ENCODE assay signal across 21 cellular contexts in genomic region chr19:43501661-43502418, GRCh38. TPM values are rescaled to one million over a fixed set of nuclear protein-coding genes. Genes with fewer than 3 reads are reported as not detected.
DNase-seq lines count a peak whose midpoint lies in the region; ATAC-seq, FAIRE-seq and TF ChIP-seq lines count a peak whose summit lies in the region.
"Had no signal": no experiment of that assay in that cellular context is flagged by ENCODE, and none has a peak within 500 bp of the region (broad histone marks: within the 10 kb centered on the region; RNA-seq: fewer than 3 reads in every experiment).

No MANE protein-coding gene starts in this region.

- H3K9me3 Mint-ChIP-seq in activated naive CD8-positive, alpha-beta T cell treated with anti-CD3 and anti-CD28 coated beads, Interleukin-2, amount 10 ng/mL, durations not matched to agents 7 days and 5 days: no peaks in the 10 kb centered on the region
- H3K9me3 Mint-ChIP-seq in activated naive CD8-positive, alpha-beta T cell treated with anti-CD3 and anti-CD28 coated beads for 36 hours: no peaks in the 10 kb centered on the region
- H3K9me3 Mint-ChIP-seq in type B pancreatic cell: no peaks in the 10 kb centered on the region
- H3K9me3 Mint-ChIP-seq: activated CD8-positive, alpha-beta T cell treated with anti-CD3 and anti-CD28 coated beads for 36 hours; activated T-cell treated with anti-CD3 and anti-CD28 coated beads, Interleukin-2, amount 50 U/mL, for 72 hours; stimulated activated naive B cell treated with anti-CD40 and anti-IgM and Interleukin-4, amounts not matched to agents 10 μg/mL and 1 μg/mL and 100 μg/mL, for 72 hours had no signal

- WGBS in pancreas, 2 donors: 88 to 90% methylated on average over 43 of the region's 43 CpGs

- H3K9me3 ChIP-seq in pancreas: no peaks in the 10 kb centered on the region
- H3K9me3 ChIP-seq: transverse colon had no signal

- H3K4me3 ChIP-seq in dorsolateral prefrontal cortex (peak overlapping the region in 35 of 59 donors; percentile 0 to 92 (median 20)), pancreas (no peak overlapping the region)

- no peaks in the 10 kb centered on the region for H3K27me3 Mint-ChIP-seq in activated naive CD8-positive, alpha-beta T cell treated with anti-CD3 and anti-CD28 coated beads, Interleukin-2, amount 10 ng/mL, durations not matched to agents 7 days and 5 days
- H3K27me3 Mint-ChIP-seq in activated naive CD8-positive, alpha-beta T cell treated with anti-CD3 and anti-CD28 coated beads for 36 hours: no peaks in the 10 kb centered on the region
- no peaks in the 10 kb centered on the region for H3K27me3 Mint-ChIP-seq in type B pancreatic cell
- H3K27me3 Mint-ChIP-seq: activated CD8-positive, alpha-beta T cell treated with anti-CD3 and anti-CD28 coated beads for 36 hours; stimulated activated naive B cell treated with anti-CD40 and anti-IgM and Interleukin-4, amounts not matched to agents 10 μg/mL and 1 μg/mL and 100 μg/mL, for 72 hours had no signal

- peak overlapping the region in 3 of 59 donors; percentile 14 to 38 (median 20) for H3K27ac ChIP-seq in dorsolateral prefrontal cortex
- no peak overlapping the region for H3K27ac ChIP-seq in pancreas
- H3K27ac ChIP-seq: C4-2B, transverse colon, WERI-Rb-1 had no signal

- no peak overlapping the region for H3K27ac Mint-ChIP-seq in activated naive CD8-positive, alpha-beta T cell treated with anti-CD3 and anti-CD28 coated beads, Interleukin-2, amount 10 ng/mL, durations not matched to agents 7 days and 5 days
- no peak overlapping the region for H3K27ac Mint-ChIP-seq in activated naive CD8-positive, alpha-beta T cell treated with anti-CD3 and anti-CD28 coated beads for 36 hours
- peak overlapping the region; percentile 46 for H3K27ac Mint-ChIP-seq in type B pancreatic cell
- H3K27ac Mint-ChIP-seq: activated CD8-positive, alpha-beta T cell treated with anti-CD3 and anti-CD28 coated beads for 36 hours; activated T-cell treated with anti-CD3 and anti-CD28 coated beads, Interleukin-2, amount 50 U/mL, for 72 hours; stimulated activated naive B cell treated with anti-CD40 and anti-IgM and Interleukin-4, amounts not matched to agents 10 μg/mL and 1 μg/mL and 100 μg/mL, for 72 hours had no signal

- no peak for ATAC-seq in activated naive CD8-positive, alpha-beta T cell treated with anti-CD3 and anti-CD28 coated beads, Interleukin-2, amount 10 ng/mL, durations not matched to agents 7 days and 5 days (ENCODE audit: low read depth)
- ATAC-seq in pancreas: no peak
- ATAC-seq: activated CD8-positive, alpha-beta T cell treated with anti-CD3 and anti-CD28 coated beads for 36 hours; activated T-cell treated with anti-CD3 and anti-CD28 coated beads, Interleukin-2, amount 50 U/mL, for 72 hours; stimulated activated naive B cell treated with anti-CD40 and anti-IgM and Interleukin-4, amounts not matched to agents 10 μg/mL and 1 μg/mL and 100 μg/mL, for 72 hours had no signal

- peaks cover 0 to 4% (median 0%) of the 10 kb centered on the region in 3 donors for H3K4me1 ChIP-seq in pancreas

- peaks cover 5% of the 10 kb centered on the region for H3K36me3 Mint-ChIP-seq in activated naive CD8-positive, alpha-beta T cell treated with anti-CD3 and anti-CD28 coated beads, Interleukin-2, amount 10 ng/mL, durations not matched to agents 7 days and 5 days
- peaks cover 14% of the 10 kb centered on the region for H3K36me3 Mint-ChIP-seq in activated naive CD8-positive, alpha-beta T cell treated with anti-CD3 and anti-CD28 coated beads for 36 hours
- peaks cover 25% of the 10 kb centered on the region for H3K36me3 Mint-ChIP-seq in type B pancreatic cell

- POLR2A ChIA-PET in activated naive CD8-positive, alpha-beta T cell treated with anti-CD3 and anti-CD28 coated beads, Interleukin-2, amount 10 ng/mL, durations not matched to agents 7 days and 5 days (lab: Charles Lee): interaction anchor here (3.9 kb wide), 1 partner anchor 37 kb away, joined by 26 read pairs; the partner anchor contains the start of gene LYPD3

- no peak for DNase-seq in activated naive CD8-positive, alpha-beta T cell treated with anti-CD3 and anti-CD28 coated beads, Interleukin-2, amount 10 ng/mL, durations not matched to agents 7 days and 5 days
- DNase-seq in activated naive CD8-positive, alpha-beta T cell treated with anti-CD3 and anti-CD28 coated beads for 36 hours: no peak
- DNase-seq in dorsolateral prefrontal cortex (no peak), left kidney (ENCODE audit: low read depth, low spot score) (peak; percentile 77), type B pancreatic cell (ENCODE audit: extremely low spot score, unreplicated experiment) (no peak), pancreas (no peak), NCI-H2081 treated with DMSO at 0.1 percent for 48 hours (lab: John Stamatoyannopoulos, UW) (no peak), GM13976 (ENCODE audit: low spot score) (no peak)
- DNase-seq: activated CD8-positive, alpha-beta T cell treated with anti-CD3 and anti-CD28 coated beads for 36 hours; activated T-cell treated with anti-CD3 and anti-CD28 coated beads, Interleukin-2, amount 50 U/mL, for 72 hours; central memory CD4-positive, alpha-beta T cell; DMS79; NCI-H187 treated with DMSO at 0.1 percent for 48 hours; SHP77; stimulated activated naive B cell treated with anti-CD40 and anti-IgM and Interleukin-4, amounts not matched to agents 10 μg/mL and 1 μg/mL and 100 μg/mL, for 72 hours; transverse colon; WERI-Rb-1 had no signal

- peaks cover 0 to 2% (median 0%) of the 10 kb centered on the region in 3 donors for H3K36me3 ChIP-seq in pancreas

- no peak for FAIRE-seq in pancreas (lab: Jason Lieb, UNC)
- FAIRE-seq: HTR-8/SVneo had no signal

- H3K4me3 Mint-ChIP-seq in activated naive CD8-positive, alpha-beta T cell treated with anti-CD3 and anti-CD28 coated beads, Interleukin-2, amount 10 ng/mL, durations not matched to agents 7 days and 5 days: peak overlapping the region; percentile 5
- H3K4me3 Mint-ChIP-seq in activated naive CD8-positive, alpha-beta T cell treated with anti-CD3 and anti-CD28 coated beads for 36 hours: no peak overlapping the region
- H3K4me3 Mint-ChIP-seq in type B pancreatic cell: peak overlapping the region; percentile 99
- H3K4me3 Mint-ChIP-seq: activated T-cell treated with anti-CD3 and anti-CD28 coated beads, Interleukin-2, amount 50 U/mL, for 72 hours; stimulated activated naive B cell treated with anti-CD40 and anti-IgM and Interleukin-4, amounts not matched to agents 10 μg/mL and 1 μg/mL and 100 μg/mL, for 72 hours had no signal

- TF ChIP-seq CTCF in dorsolateral prefrontal cortex (IDR thresholded peaks at IDR 0.05 in 54 of 56, conservative IDR thresholded peaks at IDR 0.05 in 2 of 56; ENCODE audit: low read depth in 1 of 56, partially characterized antibody in 56 of 56) (no peak), type B pancreatic cell (conservative IDR thresholded peaks at IDR 0.05) (no peak), pancreas (IDR thresholded peaks at IDR 0.05) (no peak), GM13976 (IDR thresholded peaks at IDR 0.05; ENCODE audit: borderline replicate concordance, control extremely low read depth, extremely low read depth, insufficient read depth, missing control alignments) (no peak)

- H3K27me3 ChIP-seq in dorsolateral prefrontal cortex: no peaks in the 10 kb centered on the region
- no peaks in the 10 kb centered on the region for H3K27me3 ChIP-seq in pancreas
- H3K27me3 ChIP-seq: transverse colon had no signal

- in situ Hi-C loops in GM13976 (cut with MboI; ENCODE audit: low sequenced_read_pairs, unreplicated experiment): no loop called here

- H3K4me1 Mint-ChIP-seq in activated naive CD8-positive, alpha-beta T cell treated with anti-CD3 and anti-CD28 coated beads, Interleukin-2, amount 10 ng/mL, durations not matched to agents 7 days and 5 days: peaks cover 17% of the 10 kb centered on the region
- H3K4me1 Mint-ChIP-seq in activated naive CD8-positive, alpha-beta T cell treated with anti-CD3 and anti-CD28 coated beads for 36 hours: peaks cover 22% of the 10 kb centered on the region
- peaks cover 35% of the 10 kb centered on the region for H3K4me1 Mint-ChIP-seq in type B pancreatic cell (ENCODE audit: unreplicated experiment)

- intact Hi-C loops in dorsolateral prefrontal cortex (cut with DNase I) (loop anchor here (5.0 kb wide), 2 partner anchors 35 to 55 kb away; partner anchors contain the start of gene LYPD3 (in 1 of the 2)), pancreas (cut with DNase I) (no loop called here)

RNA-seq across cellular contexts. Expression of gene PHLDB3, which starts 2.7 kb away (rescaled TPM):
- total RNA-seq in activated naive CD8-positive, alpha-beta T cell treated with anti-CD3 and anti-CD28 coated beads, Interleukin-2, amount 10 ng/mL, durations not matched to agents 7 days and 5 days: 10 to 100 TPM; 19.8 to 22.1 TPM
- total RNA-seq in activated naive CD8-positive, alpha-beta T cell treated with anti-CD3 and anti-CD28 coated beads for 36 hours: 10 to 100 TPM; 12.7 to 13.1 TPM
- total RNA-seq in dorsolateral prefrontal cortex: 10 to 100 TPM in 65 of 120 experiments, 1 to 10 TPM in 55; 4.6 to 20.8 (median 10.2) TPM
- 37.9 and 114 TPM in 2 replicates for total RNA-seq in type B pancreatic cell (ENCODE audit: low replicate concordance)
- total RNA-seq in pancreas: 10 to 100 TPM in 2 of 6 donors, 1 to 10 TPM in 4; 7.2 to 12.8 (median 9.5) TPM
- 10 to 100 TPM; 22.3 to 33.7 TPM for polyA plus RNA-seq in pancreas

RNA-seq across cellular contexts. Expression of gene ETHE1, which starts 25.2 kb away (rescaled TPM):
- total RNA-seq in activated naive CD8-positive, alpha-beta T cell treated with anti-CD3 and anti-CD28 coated beads, Interleukin-2, amount 10 ng/mL, durations not matched to agents 7 days and 5 days: 10 to 100 TPM; 57.1 to 61.1 TPM
- 10 to 100 TPM; 41.5 to 44.8 TPM for total RNA-seq in activated naive CD8-positive, alpha-beta T cell treated with anti-CD3 and anti-CD28 coated beads for 36 hours
- 10 to 100 TPM; 12.3 to 24.7 (median 17.2) TPM for total RNA-seq in dorsolateral prefrontal cortex
- 57.3 and 116 TPM in 2 replicates for total RNA-seq in type B pancreatic cell (ENCODE audit: low replicate concordance)
- total RNA-seq in pancreas: 10 to 100 TPM in 5 of 6 donors, 1 to 10 TPM in 1; 8.7 to 21.3 (median 15.9) TPM
- polyA plus RNA-seq in pancreas: 10 to 100 TPM; 13.6 to 17.3 TPM

RNA-seq across cellular contexts. Expression of gene ZNF575, which starts 31.1 kb away (rescaled TPM):
- 1 to 10 TPM; 3.9 to 4.6 TPM for total RNA-seq in activated naive CD8-positive, alpha-beta T cell treated with anti-CD3 and anti-CD28 coated beads, Interleukin-2, amount 10 ng/mL, durations not matched to agents 7 days and 5 days
- total RNA-seq in activated naive CD8-positive, alpha-beta T cell treated with anti-CD3 and anti-CD28 coated beads for 36 hours: 1 to 10 TPM; 2.0 to 2.2 TPM
- total RNA-seq in dorsolateral prefrontal cortex: 10 to 100 TPM in 21 of 120 experiments, 1 to 10 TPM in 99; 4.4 to 14.3 (median 8.2) TPM
- total RNA-seq in type B pancreatic cell (ENCODE audit: low replicate concordance): 1.8 and 2.6 TPM in 2 replicates
- total RNA-seq in pancreas: 1 to 10 TPM in 5 of 6 donors, under 1 TPM in 1; 0.79 to 1.3 (median 1.2) TPM
- polyA plus RNA-seq in pancreas: 1 to 10 TPM; 1.1 to 1.2 TPM

RNA-seq across cellular contexts. Expression of gene LYPD3, which starts 36.4 kb away (rescaled TPM):
- total RNA-seq in activated naive CD8-positive, alpha-beta T cell treated with anti-CD3 and anti-CD28 coated beads, Interleukin-2, amount 10 ng/mL, durations not matched to agents 7 days and 5 days: 1 to 10 TPM; 1.2 to 1.8 TPM
- 1 to 10 TPM; 5.2 to 5.3 TPM for total RNA-seq in activated naive CD8-positive, alpha-beta T cell treated with anti-CD3 and anti-CD28 coated beads for 36 hours
- total RNA-seq in dorsolateral prefrontal cortex (1 to 10 TPM in 7 of 120 experiments, under 1 TPM in 63, not detected in 50; 0.26 to 2.0 (median 0.53) TPM), type B pancreatic cell (ENCODE audit: low replicate concordance) (13.3 and 66.4 TPM in 2 replicates), pancreas (under 1 TPM; 0.20 to 0.53 (median 0.31) TPM)
- 1 to 10 TPM in 1 of 2 donors, under 1 TPM in 1; 0.38 to 1.7 TPM for polyA plus RNA-seq in pancreas
- total RNA-seq: A172, pulmonary artery endothelial cell had no signal

Comparison
In these comparisons a context has a peak if more than half of its experiments do, and no peak if none do; other contexts are left out.
1. H3K4me3 ChIP-seq: peak in dorsolateral prefrontal cortex (35 of 59); none in pancreas (0 of 4).
2. intact Hi-C loops: an anchor here in dorsolateral prefrontal cortex (5.0 kb wide); none called in pancreas.